ENCODE assay signal across 8 cellular contexts in the genomic region with DNA sequence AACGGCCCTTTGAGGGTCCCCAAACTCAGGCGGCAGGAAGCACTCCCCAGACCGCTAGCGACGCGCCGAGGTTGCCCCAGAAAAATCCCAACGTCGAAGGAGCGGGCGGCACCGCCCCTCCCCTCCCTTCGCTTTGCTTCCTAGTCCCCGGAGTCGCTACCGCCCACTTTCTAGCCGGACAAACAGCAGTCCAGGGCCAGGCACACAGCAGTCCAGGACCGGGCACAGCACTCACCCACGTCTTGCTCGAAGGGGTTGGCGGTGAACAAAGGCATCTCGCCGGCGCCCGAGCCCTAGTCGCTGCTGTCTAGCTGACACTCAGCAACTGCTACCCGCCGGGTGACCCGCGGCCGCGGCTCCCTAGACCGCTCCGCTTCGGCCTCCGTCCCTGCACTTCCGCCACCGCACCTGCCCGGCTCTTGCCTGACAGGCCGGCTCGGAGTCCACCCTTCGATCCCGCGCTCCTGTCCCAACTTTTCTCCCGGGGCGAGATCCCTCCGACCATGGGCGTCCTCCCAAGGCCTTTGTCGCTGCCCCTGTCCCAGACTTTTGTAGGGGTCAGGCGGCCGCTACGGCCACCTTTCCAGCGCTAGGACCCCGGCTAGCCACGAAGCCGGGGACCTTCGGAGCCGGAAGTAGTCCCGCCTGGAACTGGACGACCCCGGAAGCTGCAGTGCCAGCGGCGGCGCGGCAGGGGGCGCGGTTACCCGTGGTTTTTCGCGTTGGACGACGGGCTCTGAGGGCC. TPM values are rescaled to one million over a fixed set of nuclear protein-coding genes. Genes with fewer than 3 reads are reported as not detected.
DNase-seq lines count a peak whose midpoint lies in the region; ATAC-seq, FAIRE-seq and TF ChIP-seq lines count a peak whose summit lies in the region.

A gene (minus strand): TSS at position 396 of the 745 bp plus-strand sequence. CDS start 121 bp downstream, at position 275.

- H3K27ac Mint-ChIP-seq in T-cell: peak within 1 kb of the TSS; percentile 99 to 100
- peak within 1 kb of the TSS; percentile 99 for H3K27ac Mint-ChIP-seq in type B pancreatic cell

- DNase-seq in GM12891 (ENCODE audit: insufficient read length, low spot score): peak; percentile 82
- peak; percentile 78 for DNase-seq in NCI-H1417 treated with DMSO at 0.1 percent for 48 hours (lab: John Stamatoyannopoulos, UW)
- DNase-seq in T-cell: peak; percentile 78 to 95 (median 88)
- DNase-seq in cardiac septum (ENCODE audit: low spot score): peak; percentile 98
- peak; percentile 90 for DNase-seq in pons (ENCODE audit: low spot score)
- DNase-seq in type B pancreatic cell (ENCODE audit: extremely low spot score, unreplicated experiment): peak; percentile 96

- H3K4me1 Mint-ChIP-seq in T-cell (peaks cover 34 to 42% (median 39%) of the 10 kb centered on the region in 3 donors), type B pancreatic cell (ENCODE audit: unreplicated experiment) (peaks cover 12% of the 10 kb centered on the region)

- H3K36me3 Mint-ChIP-seq in T-cell (no peaks in the 10 kb centered on the region), type B pancreatic cell (no peaks in the 10 kb centered on the region)

- CTCF ChIA-PET in T-cell (lab: Charles Lee): interaction anchor here (0.6 to 3.2 kb wide), 14 partner anchors 9 to 568 kb away, joined by 3 to 30 read pairs (median 3); a partner anchor contains a TSS

- H3K4me3 Mint-ChIP-seq in T-cell (peak within 1 kb of the TSS; percentile 98 to 99 (median 98)), type B pancreatic cell (peak within 1 kb of the TSS; percentile 97)

- intact Hi-C loops in cardiac septum (cut with DNase I): loop anchor here (2.0 to 5.0 kb wide), 2 partner anchors 139 to 542 kb away; a partner anchor contains a TSS

- H3K27me3 Mint-ChIP-seq in T-cell (peaks cover under 1 to 8% of the 10 kb centered on the region in 2 donors), type B pancreatic cell (peaks cover 2% of the 10 kb centered on the region)

- H3K27ac ChIP-seq in adipose tissue (ENCODE audit: low read depth, low read length): peak within 1 kb of the TSS; percentile 38

- POLR2A ChIA-PET in T-cell (lab: Charles Lee): no interaction called here

- 0 to 1% (median 0%) methylated on average over 65 to 72 of the region's 72 CpGs for WGBS in adipose tissue, 3 donors

- peak; percentile 90 for TF ChIP-seq POLR2A in GM12891 (IDR thresholded peaks at IDR 0.05; ENCODE audit: low read depth, low read length)

- no peaks in the 10 kb centered on the region for H3K9me3 Mint-ChIP-seq in T-cell
- no peaks in the 10 kb centered on the region for H3K9me3 Mint-ChIP-seq in type B pancreatic cell

- TF ChIP-seq CTCF in type B pancreatic cell (conservative IDR thresholded peaks at IDR 0.05): peak; percentile 98

- ATAC-seq in HG02798 (IDR thresholded peaks at IDR 0.05; ENCODE audit: poor library complexity, unreplicated experiment) (peak; percentile 85), T-cell (replicated peaks in 1 of 4) (peak; percentile 88 to 93 (median 89))

- FAIRE-seq in GM12891 (lab: Jason Lieb, UNC): peak; percentile 96

TF ChIP-seq in GM12891, 5 proteins besides CTCF, POLR2A, EP300 and RAD21:
- TF ChIP-seq SPI1 (IDR thresholded peaks at IDR 0.05; ENCODE audit: low read depth, low read length) (peak; percentile 41; the same call in 1 of the 2 replicates), TAF1 (IDR thresholded peaks at IDR 0.05; ENCODE audit: low read depth, low read length) (peak; percentile 74), POLR2AphosphoS5 (IDR thresholded peaks at IDR 0.05; ENCODE audit: low read depth, low read length) (peak; percentile 83), POU2F2 (IDR thresholded peaks at IDR 0.05; ENCODE audit: low read depth, low read length) (peak; percentile 68; the same call in 1 of the 2 replicates), PAX5 (IDR thresholded peaks at IDR 0.05; ENCODE audit: insufficient read depth, low read length, severe bottlenecking) (no peak)

RNA-seq across cellular contexts. Expression of the gene that starts here (rescaled TPM):
- polyA plus RNA-seq in GM12891 (2012; ENCODE audit: low read depth, missing spikeins): 6.5 TPM
- total RNA-seq in T-cell (10 to 100 TPM; 12.0 to 20.8 (median 19.3) TPM), cardiac septum (28.9 TPM), type B pancreatic cell (ENCODE audit: low replicate concordance) (24.6 and 26.1 TPM in 2 replicates)
- polyA plus RNA-seq in adipose tissue: 10 to 100 TPM in 1 of 3 donors, 1 to 10 TPM in 2; 7.1 to 22.7 (median 7.6) TPM

Comparison
In these comparisons a context has a peak if more than half of its experiments do, and no peak if none do; other contexts are left out.
1. Peak in every context shown above with its lines: DNase-seq, ATAC-seq and H3K27ac ChIP-seq.